35 cellular contexts compared by ENCODE assay signal in the genomic region with DNA sequence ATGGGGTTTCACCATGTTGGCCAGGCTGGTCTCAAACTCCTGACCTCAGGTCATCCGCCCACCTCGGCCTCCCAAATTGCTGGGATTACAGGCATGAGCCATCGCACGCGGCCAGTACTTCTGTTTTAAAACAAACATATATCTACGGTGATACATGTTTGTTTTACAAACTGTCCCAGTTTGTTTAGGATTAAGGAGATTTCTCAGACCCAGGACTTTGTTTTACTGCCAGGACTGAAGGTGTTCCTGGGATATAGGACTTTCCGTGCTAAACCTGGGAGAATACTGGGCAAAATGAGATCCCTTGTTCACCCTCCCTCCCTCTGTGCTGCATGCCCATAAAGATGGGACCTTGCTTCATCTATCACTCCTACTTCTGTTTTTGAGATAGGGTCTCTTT. TPM values are rescaled to one million over a fixed set of nuclear protein-coding genes. Genes with fewer than 3 reads are reported as not detected.
"Had no signal": no experiment of that assay in that cellular context is flagged by ENCODE, and none has a peak within 500 bp of the region (broad histone marks: within the 10 kb centered on the region; RNA-seq: fewer than 3 reads in every experiment).

No MANE protein-coding gene starts in this region.

- H3K9me3 ChIP-seq: pancreas, psoas muscle, suprapubic skin, testis, tibial artery, transverse colon, upper lobe of right lung, uterus had no signal

- H3K4me3 ChIP-seq: neural progenitor cell, pancreas, psoas muscle, skin epidermis, smooth muscle cell, spleen, suprapubic skin, testis, tibial artery, transverse colon, upper lobe of right lung, uterus had no signal

- H3K27me3 ChIP-seq: neural progenitor cell, pancreas, spleen, suprapubic skin, testis, tibial artery, transverse colon, upper lobe of right lung, uterus had no signal

- H3K27me3 Mint-ChIP-seq: naive thymus-derived CD8-positive, alpha-beta T cell; natural killer cell treated with Interleukin-12 subunit alpha and Interleukin-12 subunit beta and Interleukin-15 and Interleukin-18, amount 100 ng/mL, for 72 hours; stimulated activated memory B cell treated with anti-CD40 and anti-IgM and Interleukin-4, amounts not matched to agents 10 μg/mL and 1 μg/mL and 100 μg/mL, for 72 hours; stimulated activated naive CD8-positive, alpha-beta T cell treated with anti-CD3 and anti-CD28 coated beads, Interleukin-15, amount 100 ng/mL, for 72 hours; type B pancreatic cell had no signal

- H3K4me1 ChIP-seq: neural progenitor cell, pancreas, psoas muscle, spleen, suprapubic skin, testis, tibial artery, transverse colon, upper lobe of right lung, uterus had no signal

- H3K36me3 Mint-ChIP-seq: naive B cell; naive thymus-derived CD8-positive, alpha-beta T cell; natural killer cell treated with Interleukin-12 subunit alpha and Interleukin-12 subunit beta and Interleukin-15 and Interleukin-18, amount 100 ng/mL, for 72 hours; neural progenitor cell; stimulated activated memory B cell treated with anti-CD40 and anti-IgM and Interleukin-4, amounts not matched to agents 10 μg/mL and 1 μg/mL and 100 μg/mL, for 72 hours; type B pancreatic cell had no signal

- H3K36me3 ChIP-seq: neural progenitor cell, pancreas, spleen, suprapubic skin, tibial artery, transverse colon, upper lobe of right lung, uterus had no signal

- H2AFZ ChIP-seq: neural progenitor cell had no signal

- H3K27ac ChIP-seq: neural progenitor cell, pancreas, psoas muscle, skin epidermis, spleen, suprapubic skin, testis, tibial artery, transverse colon, upper lobe of right lung, uterus had no signal

- H3K4me2 ChIP-seq: neural progenitor cell, smooth muscle cell had no signal

- FAIRE-seq: pancreas had no signal

- H3K4me3 Mint-ChIP-seq: naive B cell; naive thymus-derived CD8-positive, alpha-beta T cell; natural killer cell treated with Interleukin-12 subunit alpha and Interleukin-12 subunit beta and Interleukin-15 and Interleukin-18, amount 100 ng/mL, for 72 hours; neural progenitor cell; stimulated activated memory B cell treated with anti-CD40 and anti-IgM and Interleukin-4, amounts not matched to agents 10 μg/mL and 1 μg/mL and 100 μg/mL, for 72 hours; stimulated activated naive CD8-positive, alpha-beta T cell treated with anti-CD3 and anti-CD28 coated beads, Interleukin-15, amount 100 ng/mL, for 72 hours; type B pancreatic cell had no signal

- H3K9ac ChIP-seq: neural progenitor cell had no signal

- DNase-seq: naive B cell; naive thymus-derived CD8-positive, alpha-beta T cell; occipital lobe; pancreas; psoas muscle; right cardiac atrium; spleen; stimulated activated CD4-positive, alpha-beta T cell treated with anti-CD3 and anti-CD28 coated beads, Interleukin-12 subunit alpha, Interleukin-12 subunit beta, amount 100 ng/mL, for 4 hours; stimulated activated CD4-positive, alpha-beta T cell treated with anti-CD3 and anti-CD28 coated beads, Interleukin-1b, Interleukin-23, amount 100 ng/mL, for 48 hours; stimulated activated CD4-positive, alpha-beta T cell treated with anti-CD3 and anti-CD28 coated beads, Interleukin-4, amount 100 ng/mL, for 1 hour; stimulated activated CD4-positive, alpha-beta T cell treated with anti-CD3 and anti-CD28 coated beads, Interleukin-4, amount 100 ng/mL, for 4 hours; stimulated activated CD8-positive, alpha-beta memory T cell treated with anti-CD3 and anti-CD28 coated beads, Interleukin-4, amount 100 ng/mL, for 48 hours; stimulated activated naive CD4-positive, alpha-beta T cell; stimulated activated naive CD8-positive, alpha-beta T cell treated with anti-CD3 and anti-CD28 coated beads, Interleukin-15, amount 100 ng/mL, for 72 hours; stimulated activated naive CD8-positive, alpha-beta T cell treated with anti-CD3 and anti-CD28 coated beads, Interleukin-15, Interleukin-2, amounts not matched to agents 100 U/mL and 50 U/mL, for 24 hours; substantia nigra; testis; tibial artery; transverse colon; upper lobe of right lung; uterus had no signal

- ATAC-seq: naive thymus-derived CD8-positive, alpha-beta T cell; natural killer cell treated with Interleukin-12 subunit alpha and Interleukin-12 subunit beta and Interleukin-15 and Interleukin-18, amount 100 ng/mL, for 72 hours; pancreas; psoas muscle; right cardiac atrium; sciatic nerve; stimulated activated memory B cell treated with anti-CD40 and anti-IgM and Interleukin-4, amounts not matched to agents 10 μg/mL and 1 μg/mL and 100 μg/mL, for 72 hours; stimulated activated naive CD8-positive, alpha-beta T cell treated with anti-CD3 and anti-CD28 coated beads, Interleukin-15, amount 100 ng/mL, for 72 hours; stimulated activated naive CD8-positive, alpha-beta T cell treated with anti-CD3 and anti-CD28 coated beads, Interleukin-15, Interleukin-2, amounts not matched to agents 100 U/mL and 50 U/mL, for 24 hours; upper lobe of right lung had no signal

- H3K27ac Mint-ChIP-seq: naive B cell; natural killer cell treated with Interleukin-12 subunit alpha and Interleukin-12 subunit beta and Interleukin-15 and Interleukin-18, amount 100 ng/mL, for 72 hours; neural progenitor cell; stimulated activated memory B cell treated with anti-CD40 and anti-IgM and Interleukin-4, amounts not matched to agents 10 μg/mL and 1 μg/mL and 100 μg/mL, for 72 hours; stimulated activated naive CD8-positive, alpha-beta T cell treated with anti-CD3 and anti-CD28 coated beads, Interleukin-15, amount 100 ng/mL, for 72 hours; type B pancreatic cell had no signal

- H3K4me1 Mint-ChIP-seq: naive B cell; naive thymus-derived CD8-positive, alpha-beta T cell; neural progenitor cell; stimulated activated memory B cell treated with anti-CD40 and anti-IgM and Interleukin-4, amounts not matched to agents 10 μg/mL and 1 μg/mL and 100 μg/mL, for 72 hours; stimulated activated naive CD8-positive, alpha-beta T cell treated with anti-CD3 and anti-CD28 coated beads, Interleukin-15, amount 100 ng/mL, for 72 hours had no signal

- H3K9me3 Mint-ChIP-seq: stimulated activated memory B cell treated with anti-CD40 and anti-IgM and Interleukin-4, amounts not matched to agents 10 μg/mL and 1 μg/mL and 100 μg/mL, for 72 hours; stimulated activated naive CD8-positive, alpha-beta T cell treated with anti-CD3 and anti-CD28 coated beads, Interleukin-15, amount 100 ng/mL, for 72 hours; type B pancreatic cell had no signal

RNA-seq across cellular contexts. Expression of a gene that starts 8.8 kb away (rescaled TPM):
- total RNA-seq: naive thymus-derived CD8-positive, alpha-beta T cell; natural killer cell treated with Interleukin-12 subunit alpha and Interleukin-12 subunit beta and Interleukin-15 and Interleukin-18, amount 100 ng/mL, for 72 hours; occipital lobe; osteocyte; pancreas; posterior vena cava; psoas muscle; renal cortical epithelial cell; right cardiac atrium; sciatic nerve; smooth muscle cell; spleen; suprapubic skin; transverse colon; upper lobe of right lung; urinary bladder; uterus had no signal
- polyA plus RNA-seq: naive thymus-derived CD8-positive, alpha-beta T cell; neural cell; pancreas; psoas muscle; right cardiac atrium; smooth muscle cell; spleen; thymus; urinary bladder had no signal

RNA-seq across cellular contexts. Expression of a gene that starts 24.3 kb away (rescaled TPM):
- total RNA-seq: naive thymus-derived CD8-positive, alpha-beta T cell; natural killer cell treated with Interleukin-12 subunit alpha and Interleukin-12 subunit beta and Interleukin-15 and Interleukin-18, amount 100 ng/mL, for 72 hours; occipital lobe; osteocyte; pancreas; posterior vena cava; psoas muscle; renal cortical epithelial cell; right cardiac atrium; sciatic nerve; smooth muscle cell; spleen; suprapubic skin; transverse colon; upper lobe of right lung; urinary bladder; uterus had no signal
- polyA plus RNA-seq: naive thymus-derived CD8-positive, alpha-beta T cell; neural cell; psoas muscle; right cardiac atrium; smooth muscle cell; spleen; urinary bladder had no signal

RNA-seq across cellular contexts. Expression of a gene that starts 30.1 kb away (rescaled TPM):
- total RNA-seq: naive thymus-derived CD8-positive, alpha-beta T cell; natural killer cell treated with Interleukin-12 subunit alpha and Interleukin-12 subunit beta and Interleukin-15 and Interleukin-18, amount 100 ng/mL, for 72 hours; occipital lobe; osteocyte; pancreas; posterior vena cava; psoas muscle; renal cortical epithelial cell; right cardiac atrium; sciatic nerve; smooth muscle cell; spleen; suprapubic skin; transverse colon; upper lobe of right lung; urinary bladder had no signal
- polyA plus RNA-seq: naive thymus-derived CD8-positive, alpha-beta T cell; neural cell; pancreas; psoas muscle; right cardiac atrium; smooth muscle cell; spleen; urinary bladder had no signal
